16 cellular contexts compared by ENCODE assay signal in the genomic region with DNA sequence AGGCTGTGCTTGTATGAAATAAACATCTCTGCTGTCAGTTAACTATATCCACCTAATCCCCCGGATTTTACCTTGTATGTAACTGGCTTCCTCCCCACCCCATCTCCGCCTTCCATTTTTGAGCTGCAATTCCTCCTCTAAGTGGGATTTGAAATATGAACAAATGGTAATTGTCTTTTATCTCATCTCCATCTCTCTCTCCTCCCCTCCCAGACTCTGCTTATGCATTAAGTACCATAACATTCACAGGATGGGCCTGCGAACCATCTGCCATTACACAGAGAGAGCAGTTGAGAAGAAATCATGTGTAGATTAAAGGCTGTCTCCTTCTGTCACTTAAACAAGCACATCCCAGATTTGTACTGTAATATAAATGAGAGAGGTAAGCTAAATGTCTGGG.
A peak's percentile ranks its signal among the peaks of the same experiment; 100 is the strongest.
DNase-seq lines count a peak whose midpoint lies in the region; FAIRE-seq and TF ChIP-seq lines count a peak whose summit lies in the region.
"Had no signal": no experiment of that assay in that cellular context is flagged by ENCODE, and none has a peak within 500 bp of the region (broad histone marks: within the 10 kb centered on the region; RNA-seq: fewer than 3 reads in every experiment).

No MANE protein-coding gene starts in this region.

- TF ChIP-seq CTCF in kidney (IDR thresholded peaks at IDR 0.05; ENCODE audit: borderline replicate concordance, extremely low read depth, insufficient read depth) (no peak), thyroid gland (IDR thresholded peaks at IDR 0.05) (no peak)

- no peak for TF ChIP-seq POLR2A in thyroid gland (IDR thresholded peaks at IDR 0.05)

- H3K36me3 ChIP-seq in kidney (ENCODE audit: control insufficient read depth in 1 of 2, insufficient read depth in 2 of 2, low read length in 2 of 2) = no peaks in the 10 kb centered on the region
- no peaks in the 10 kb centered on the region for H3K36me3 ChIP-seq in thyroid gland
- H3K36me3 ChIP-seq: BLaER1 treated with 17β-estradiol and CSF1 and Interleukin-3, amounts not matched to agents 10 nM and 100 nM had no signal

- H3K9me3 ChIP-seq in kidney (ENCODE audit: control insufficient read depth in 1 of 2, low read length in 2 of 2) (no peaks in the 10 kb centered on the region), thyroid gland (no peaks in the 10 kb centered on the region)

- H3K9ac ChIP-seq in kidney (ENCODE audit: low read length in 2 of 2) = no peak overlapping the region
- H3K9ac ChIP-seq: BLaER1 treated with 17β-estradiol and CSF1 and Interleukin-3, amounts not matched to agents 10 nM and 100 nM had no signal

- 45 to 46% methylated on average over 3 of the region's 3 CpGs for WGBS in thyroid gland, 2 donors

- H3K4me3 ChIP-seq in kidney (ENCODE audit: low read length in 2 of 2) = no peak overlapping the region
- H3K4me3 ChIP-seq in thyroid gland (replicated peaks in 1 of 3) = no peak overlapping the region
- H3K4me3 ChIP-seq: BLaER1 treated with 17β-estradiol and CSF1 and Interleukin-3, amounts not matched to agents 10 nM and 100 nM had no signal

- intact Hi-C loops in cardiac septum (cut with DNase I) (no loop called here), kidney (cut with DNase I) (no loop called here), thyroid gland (cut with DNase I) (no loop called here)

- DNase-seq in NCI-H1105 (lab: John Stamatoyannopoulos, UW) (peak; percentile 12), NCI-H2171 treated with DMSO at 0.1 percent for 48 hours (lab: John Stamatoyannopoulos, UW) (peak; percentile 98), SK-N-DZ (ENCODE audit: low spot score) (peak; percentile 97), retina (peak; percentile 17), cardiac septum (ENCODE audit: low spot score) (no peak), kidney (no peak), thyroid gland (no peak)
- DNase-seq: CD4-positive, alpha-beta memory T cell; MV-4-11; NCI-H1417 treated with DMSO at 0.1 percent for 48 hours; NCI-H1930; NCI-H446 treated with DMSO at 0.1 percent for 48 hours; NCI-H748 treated with DMSO at 0.1 percent for 48 hours; SIG-M5 had no signal

- H3K4me1 ChIP-seq in kidney (ENCODE audit: control insufficient read depth in 1 of 2, insufficient read depth in 1 of 2, low read depth in 1 of 2, low read length in 2 of 2) = no peaks in the 10 kb centered on the region
- H3K4me1 ChIP-seq in thyroid gland = no peaks in the 10 kb centered on the region

- no peaks in the 10 kb centered on the region for H3K27me3 ChIP-seq in thyroid gland
- H3K27me3 ChIP-seq: BLaER1 treated with 17β-estradiol and CSF1 and Interleukin-3, amounts not matched to agents 10 nM and 100 nM had no signal

- H3K27ac ChIP-seq in kidney (ENCODE audit: low read depth in 2 of 2, low read length in 2 of 2) (no peak overlapping the region), thyroid gland (no peak overlapping the region)
- H3K27ac ChIP-seq: BLaER1 treated with 17β-estradiol and CSF1 and Interleukin-3, amounts not matched to agents 10 nM and 100 nM had no signal

- no peak for FAIRE-seq in kidney (lab: Jason Lieb, UNC)
- FAIRE-seq: H54 had no signal

Comparison
In these comparisons a context has a peak if more than half of its experiments do, and no peak if none do; other contexts are left out.
1. DNase-seq: peak in NCI-H1105 (single experiment), NCI-H2171 treated with DMSO at 0.1 percent for 48 hours (single experiment), SK-N-DZ (single experiment) and retina (single experiment); none in cardiac septum (single experiment), kidney (single experiment) and thyroid gland (0 of 2).